In genomic region chr2:181779288-181779871, GRCh38 we compare ENCODE assay signal across 11 cellular contexts.
DNase-seq lines count a peak whose midpoint lies in the region; ATAC-seq and TF ChIP-seq lines count a peak whose summit lies in the region.
"Had no signal": no experiment of that assay in that cellular context is flagged by ENCODE, and none has a peak within 500 bp of the region (broad histone marks: within the 10 kb centered on the region; RNA-seq: fewer than 3 reads in every experiment).

No MANE protein-coding gene starts in this region.

- ATAC-seq in GM19468 (IDR thresholded peaks at IDR 0.05; ENCODE audit: extremely low read depth, unreplicated experiment), result peak; percentile 15
- ATAC-seq in CD4-positive, alpha-beta T cell (ENCODE audit: poor library complexity), result no peak

- CTCF ChIA-PET in CD4-positive, alpha-beta T cell (lab: Charles Lee), result no interaction called here

- DNase-seq in NCI-H226 (peak; percentile 64), islet precursor cell (peak; percentile 89), DMS 273 treated with DMSO at 0.1 percent for 48 hours (lab: John Stamatoyannopoulos, UW) (no peak), AG08396 (ENCODE audit: low spot score) (no peak)
- no peak for DNase-seq in activated CD4-positive, alpha-beta T cell treated with anti-CD3 and anti-CD28 coated beads for 4 hours
- DNase-seq in CD4-positive, alpha-beta T cell, result no peak
- DNase-seq: activated CD4-positive, alpha-beta memory T cell treated with anti-CD3 and anti-CD28 coated beads for 36 hours; AML-193; stimulated activated CD8-positive, alpha-beta memory T cell treated with anti-CD3 and anti-CD28 coated beads, Interleukin-4, amount 100 ng/mL, for 48 hours had no signal

- peak overlapping the region in 7 of 11 experiments; percentile 10 to 78 (median 59); a peak in 9 of 22 replicates for H3K4me2 ChIP-seq in BLaER1 treated with 17β-estradiol and CSF1 and Interleukin-3, amounts not matched to agents 10 nM and 100 nM

- no peak overlapping the region for H3K4me3 ChIP-seq in BLaER1 treated with 17β-estradiol and CSF1 and Interleukin-3, amounts not matched to agents 10 nM and 100 nM

- no peak overlapping the region for H3K27ac Mint-ChIP-seq in CD4-positive, alpha-beta T cell
- H3K27ac Mint-ChIP-seq: activated CD4-positive, alpha-beta memory T cell treated with anti-CD3 and anti-CD28 coated beads for 36 hours had no signal

- no peaks in the 10 kb centered on the region for H3K27me3 Mint-ChIP-seq in CD4-positive, alpha-beta T cell

- H3K36me3 Mint-ChIP-seq in CD4-positive, alpha-beta T cell (ENCODE audit: low read depth), result no peaks in the 10 kb centered on the region
- H3K36me3 Mint-ChIP-seq: activated CD4-positive, alpha-beta memory T cell treated with anti-CD3 and anti-CD28 coated beads for 36 hours had no signal

- H3K36me3 ChIP-seq in BLaER1 treated with 17β-estradiol and CSF1 and Interleukin-3, amounts not matched to agents 10 nM and 100 nM, result no peaks in the 10 kb centered on the region

- no peak overlapping the region for H3K9ac ChIP-seq in BLaER1 treated with 17β-estradiol and CSF1 and Interleukin-3, amounts not matched to agents 10 nM and 100 nM

- no peaks in the 10 kb centered on the region for H3K9me3 Mint-ChIP-seq in CD4-positive, alpha-beta T cell
- H3K9me3 Mint-ChIP-seq: activated CD4-positive, alpha-beta memory T cell treated with anti-CD3 and anti-CD28 coated beads for 36 hours had no signal

- H4K20me1 ChIP-seq in BLaER1 treated with 17β-estradiol and CSF1 and Interleukin-3, amounts not matched to agents 10 nM and 100 nM, result no peaks in the 10 kb centered on the region

- intact Hi-C loops in CD4-positive, alpha-beta T cell (cut with DNase I, micrococcal nuclease), result no loop called here

- H3K27me3 ChIP-seq in BLaER1 treated with 17β-estradiol and CSF1 and Interleukin-3, amounts not matched to agents 10 nM and 100 nM, result no peaks in the 10 kb centered on the region
- no peaks in the 10 kb centered on the region for H3K27me3 ChIP-seq in CD4-positive, alpha-beta T cell (ENCODE audit: control insufficient read depth, insufficient read depth, low read length)

- no peak for TF ChIP-seq CTCF in CD4-positive, alpha-beta T cell (IDR thresholded peaks at IDR 0.05)

- peaks cover 0 to 40% (median 18%) of the 10 kb centered on the region in 10 experiments; a peak in 11 of 20 replicates for H3K4me1 ChIP-seq in BLaER1 treated with 17β-estradiol and CSF1 and Interleukin-3, amounts not matched to agents 10 nM and 100 nM

- no peak overlapping the region for H3K4me3 Mint-ChIP-seq in CD4-positive, alpha-beta T cell
- H3K4me3 Mint-ChIP-seq: activated CD4-positive, alpha-beta memory T cell treated with anti-CD3 and anti-CD28 coated beads for 36 hours had no signal

- no peak overlapping the region for H3K27ac ChIP-seq in BLaER1 treated with 17β-estradiol and CSF1 and Interleukin-3, amounts not matched to agents 10 nM and 100 nM
- no peak overlapping the region for H3K27ac ChIP-seq in CD4-positive, alpha-beta T cell (ENCODE audit: low read depth, low read length)

- POLR2A ChIA-PET in CD4-positive, alpha-beta T cell (lab: Charles Lee), result no interaction called here

- no peaks in the 10 kb centered on the region for H3K4me1 Mint-ChIP-seq in CD4-positive, alpha-beta T cell (ENCODE audit: low read depth)

- no peaks in the 10 kb centered on the region for H3K9me3 ChIP-seq in BLaER1 treated with 17β-estradiol and CSF1 and Interleukin-3, amounts not matched to agents 10 nM and 100 nM (replicated peaks in 1 of 11)
- no peaks in the 10 kb centered on the region for H3K9me3 ChIP-seq in CD4-positive, alpha-beta T cell (ENCODE audit: control insufficient read depth, low read length)

Comparison
In these comparisons a context has a peak if more than half of its experiments do, and no peak if none do; other contexts are left out.
1. DNase-seq: peak in NCI-H226 (single experiment) and islet precursor cell (single experiment); none in DMS 273 treated with DMSO at 0.1 percent for 48 hours (single experiment), activated CD4-positive, alpha-beta T cell treated with anti-CD3 and anti-CD28 coated beads for 4 hours (0 of 2), CD4-positive, alpha-beta T cell (0 of 10) and AG08396 (single experiment).